12 cellular contexts compared by ENCODE assay signal in the genomic region with DNA sequence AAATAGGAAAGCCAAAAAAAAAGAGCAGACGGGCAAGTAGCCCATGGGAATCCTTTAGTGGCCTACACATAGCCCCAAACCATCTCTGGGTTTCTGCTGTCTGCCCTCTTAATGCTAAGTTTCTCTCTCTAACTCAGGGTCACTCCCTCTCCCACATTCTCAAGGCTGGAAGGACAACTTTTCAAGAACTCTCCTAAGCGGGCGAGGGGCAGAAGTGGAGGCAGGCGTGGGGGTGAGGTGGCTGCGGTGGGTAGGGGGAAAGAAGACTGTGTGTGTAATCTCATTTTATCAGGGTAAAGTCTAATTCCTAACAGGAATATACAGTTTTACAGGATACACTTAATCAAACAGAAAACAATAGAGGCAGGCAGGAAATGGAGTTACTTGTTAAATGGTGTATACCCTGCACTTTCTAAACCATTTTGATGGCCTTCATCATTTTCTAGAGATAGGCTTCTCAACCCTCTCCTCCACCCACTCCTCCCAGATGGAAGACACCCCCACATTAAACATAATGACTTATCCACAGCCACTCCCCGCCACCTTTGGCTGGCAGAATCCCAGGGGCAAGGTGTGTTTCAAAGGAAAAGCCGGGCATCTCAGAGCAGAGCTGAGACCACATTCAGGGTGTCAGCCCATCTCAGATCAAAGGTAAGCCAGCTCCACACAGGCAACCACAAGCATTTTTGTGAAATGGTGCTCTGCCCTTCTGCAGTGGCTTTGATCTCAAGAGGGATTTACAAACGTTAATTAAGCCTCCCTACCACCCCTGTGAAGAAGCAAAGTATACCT. TPM values are rescaled to one million over a fixed set of nuclear protein-coding genes. Genes with fewer than 3 reads are reported as not detected.
DNase-seq lines count a peak whose midpoint lies in the region; ATAC-seq, FAIRE-seq and TF ChIP-seq lines count a peak whose summit lies in the region.
"Had no signal": no experiment of that assay in that cellular context is flagged by ENCODE, and none has a peak within 500 bp of the region (broad histone marks: within the 10 kb centered on the region; RNA-seq: fewer than 3 reads in every experiment).

No MANE protein-coding gene starts in this region.

- no peak overlapping the region for H4K91ac ChIP-seq in mesenchymal stem cell (ENCODE audit: low read length)

- no peak overlapping the region for H2BK5ac ChIP-seq in mesenchymal stem cell (ENCODE audit: low read depth, low read length, poor library complexity, severe bottlenecking)

- WGBS in GM12878 (ENCODE audit: insufficient coverage, insufficient replicate concordance, low lambda C conversion rate, missing lambda C conversion rate), result 76% methylated on average over 8 of the region's 8 CpGs
- WGBS in mesenchymal stem cell, result 80% methylated on average over 4 of the region's 8 CpGs
- WGBS in suprapubic skin, result 77% methylated on average over 8 of the region's 8 CpGs
- WGBS in tibial nerve, 2 donors, result 79 to 85% methylated on average over 8 of the region's 8 CpGs

- no peak for TF ChIP-seq POLR2A in GM12878 (IDR thresholded peaks at IDR 0.05; ENCODE audit: low read depth, low read length)
- no peak for TF ChIP-seq POLR2A in suprapubic skin (IDR thresholded peaks at IDR 0.05)
- TF ChIP-seq POLR2A in tibial nerve (IDR thresholded peaks at IDR 0.05), result no peak

- H3K9me3 Mint-ChIP-seq in activated CD4-positive, alpha-beta memory T cell treated with anti-CD3 and anti-CD28 coated beads, Interleukin-2, amount 10 ng/mL, durations not matched to agents 7 days and 5 days, result no peaks in the 10 kb centered on the region
- H3K9me3 Mint-ChIP-seq in activated CD4-positive, alpha-beta memory T cell treated with anti-CD3 and anti-CD28 coated beads for 36 hours, result no peaks in the 10 kb centered on the region

- TF ChIP-seq EP300 in GM12878 (IDR thresholded peaks at IDR 0.05; ENCODE audit: borderline replicate concordance in 1 of 2, control insufficient read depth in 1 of 2, low read depth in 2 of 2, low read length in 2 of 2) (no peak), suprapubic skin (IDR thresholded peaks at IDR 0.05) (no peak), tibial nerve (IDR thresholded peaks at IDR 0.05) (no peak)

- no peak overlapping the region for H3K4ac ChIP-seq in mesenchymal stem cell (ENCODE audit: low read depth in 1 of 2, low read length in 2 of 2)

- no peak overlapping the region for H3K14ac ChIP-seq in mesenchymal stem cell (ENCODE audit: low read length in 2 of 2)

- H3K36me3 ChIP-seq in GM12878 (ENCODE audit: control insufficient read depth in 2 of 2, insufficient read depth in 2 of 2, low read length in 1 of 2) (peaks cover 0 to 9% of the 10 kb centered on the region in 2 experiments), mesenchymal stem cell (ENCODE audit: control insufficient read depth in 1 of 2, insufficient read depth in 2 of 2, low read depth in 1 of 2, low read length in 2 of 2) (peaks cover 37 to 83% of the 10 kb centered on the region in 2 experiments), suprapubic skin (peaks cover 6% of the 10 kb centered on the region), tibial nerve (peaks cover 0 to 22% (median 0%) of the 10 kb centered on the region in 3 donors)

- no peaks in the 10 kb centered on the region for H3K79me1 ChIP-seq in mesenchymal stem cell (replicated peaks; ENCODE audit: low read length, poor library complexity, severe bottlenecking)

- no peak overlapping the region for H3K23ac ChIP-seq in mesenchymal stem cell (ENCODE audit: low read length in 2 of 2)

- intact Hi-C loops in activated CD4-positive, alpha-beta memory T cell treated with anti-CD3 and anti-CD28 coated beads for 36 hours (cut with micrococcal nuclease), result loop anchor here (10.0 kb wide), 2 partner anchors 541 to 871 kb away; a partner anchor contains a TSS
- intact Hi-C loops in GM12878 (cut with micrococcal nuclease; ENCODE audit: unreplicated experiment), result loop anchor here (5.0 kb wide), 1 partner anchor 233 kb away; no protein-coding TSS in a partner anchor

- BruUV-seq in GM12878 (replicated peaks; lab: Mats Ljungman, UMichigan), result no TSS peak

- no peak overlapping the region for H2AFZ ChIP-seq in GM12878 (ENCODE audit: control insufficient read depth, low read depth, low read length)
- no peak overlapping the region for H2AFZ ChIP-seq in mesenchymal stem cell (ENCODE audit: low read depth, low read length)

- peaks cover 92% of the 10 kb centered on the region for H3K36me3 Mint-ChIP-seq in activated CD4-positive, alpha-beta memory T cell treated with anti-CD3 and anti-CD28 coated beads, Interleukin-2, amount 10 ng/mL, durations not matched to agents 7 days and 5 days (ENCODE audit: low read depth)
- peaks cover 36% of the 10 kb centered on the region for H3K36me3 Mint-ChIP-seq in activated CD4-positive, alpha-beta memory T cell treated with anti-CD3 and anti-CD28 coated beads for 36 hours

- POLR2A ChIA-PET in activated CD4-positive, alpha-beta memory T cell treated with anti-CD3 and anti-CD28 coated beads, Interleukin-2, amount 10 ng/mL, durations not matched to agents 7 days and 5 days (lab: Charles Lee), result interaction anchor here (1.0 to 2.1 kb wide), 6 partner anchors 14 to 129 kb away, joined by 3 to 7 read pairs (median 4); no protein-coding TSS in a partner anchor
- POLR2A ChIA-PET in activated CD4-positive, alpha-beta memory T cell treated with anti-CD3 and anti-CD28 coated beads for 36 hours (lab: Charles Lee), result interaction anchor here (0.9 to 1.0 kb wide), 2 partner anchors 11 to 103 kb away, joined by 3 to 8 read pairs; no protein-coding TSS in a partner anchor
- POLR2A ChIA-PET in GM12878 (lab: Charles Lee), result interaction anchor here (1.0 to 7.5 kb wide), 6 partner anchors 13 to 218 kb away, joined by 3 to 71 read pairs (median 4); no protein-coding TSS in a partner anchor

- H3K27me3 ChIP-seq in GM12878 (replicated peaks in 1 of 2; ENCODE audit: control insufficient read depth in 2 of 2, insufficient read depth in 2 of 2, low read length in 1 of 2) (no peaks in the 10 kb centered on the region), mesenchymal stem cell (ENCODE audit: control insufficient read depth in 1 of 2, insufficient read depth in 1 of 2, low read length in 2 of 2) (no peaks in the 10 kb centered on the region), suprapubic skin (no peaks in the 10 kb centered on the region), tibial nerve (no peaks in the 10 kb centered on the region)

- CTCF ChIA-PET in activated CD4-positive, alpha-beta memory T cell treated with anti-CD3 and anti-CD28 coated beads, Interleukin-2, amount 10 ng/mL, durations not matched to agents 7 days and 5 days (lab: Charles Lee), result no interaction called here
- CTCF ChIA-PET in activated CD4-positive, alpha-beta memory T cell treated with anti-CD3 and anti-CD28 coated beads for 36 hours (lab: Charles Lee), result interaction anchor here (1.1 to 1.2 kb wide), 2 partner anchors 167 to 266 kb away, joined by 3 read pairs; no protein-coding TSS in a partner anchor
- CTCF ChIA-PET in GM12878 (lab: Yijun Ruan, JAX), result interaction anchor here (0.9 to 1.5 kb wide), 5 partner anchors 12 to 223 kb away, joined by 3 to 7 read pairs (median 3); no protein-coding TSS in a partner anchor

- H4K8ac ChIP-seq in mesenchymal stem cell (ENCODE audit: low read length), result no peak overlapping the region

- peak overlapping the region; percentile 55 for H3K4me3 ChIP-seq in GM12878
- H3K4me3 ChIP-seq in mesenchymal stem cell (ENCODE audit: insufficient read depth in 1 of 2, low read depth in 1 of 2, low read length in 2 of 2), result peak overlapping the region in 1 of 2 experiments; percentile 41
- no peak overlapping the region for H3K4me3 ChIP-seq in suprapubic skin
- H3K4me3 ChIP-seq in tibial nerve, result no peak overlapping the region

- no peak overlapping the region for H2BK15ac ChIP-seq in mesenchymal stem cell (ENCODE audit: low read depth, poor library complexity, severe bottlenecking)

- ATAC-seq in GM12878, result no peak

- no peak overlapping the region for H2BK120ac ChIP-seq in mesenchymal stem cell (ENCODE audit: low read depth, low read length)

- peak overlapping the region; percentile 2 for H3K4me3 Mint-ChIP-seq in activated CD4-positive, alpha-beta memory T cell treated with anti-CD3 and anti-CD28 coated beads, Interleukin-2, amount 10 ng/mL, durations not matched to agents 7 days and 5 days
- H3K4me3 Mint-ChIP-seq in activated CD4-positive, alpha-beta memory T cell treated with anti-CD3 and anti-CD28 coated beads for 36 hours, result no peak overlapping the region

- peak overlapping the region in 1 of 2 experiments; percentile 28 for H2BK12ac ChIP-seq in mesenchymal stem cell (ENCODE audit: low read length in 2 of 2)

- no peaks in the 10 kb centered on the region for H3K27me3 Mint-ChIP-seq in activated CD4-positive, alpha-beta memory T cell treated with anti-CD3 and anti-CD28 coated beads, Interleukin-2, amount 10 ng/mL, durations not matched to agents 7 days and 5 days
- H3K27me3 Mint-ChIP-seq in activated CD4-positive, alpha-beta memory T cell treated with anti-CD3 and anti-CD28 coated beads for 36 hours, result no peaks in the 10 kb centered on the region

- no peak overlapping the region for H3K18ac ChIP-seq in mesenchymal stem cell (ENCODE audit: low read depth in 1 of 2, low read length in 2 of 2)

- H3K4me2 ChIP-seq in GM12878 (ENCODE audit: control insufficient read depth, insufficient read depth) (peak overlapping the region; percentile 64), mesenchymal stem cell (ENCODE audit: low read length, poor library complexity, severe bottlenecking) (no peak overlapping the region)

- peaks cover 4% of the 10 kb centered on the region; the same call in 1 of the 2 replicates for H4K20me1 ChIP-seq in GM12878 (ENCODE audit: control insufficient read depth, insufficient read depth)

- peak overlapping the region; percentile 75 for H2AK5ac ChIP-seq in mesenchymal stem cell (ENCODE audit: low read length, severe bottlenecking)

- peak overlapping the region; percentile 37 for H3K27ac Mint-ChIP-seq in activated CD4-positive, alpha-beta memory T cell treated with anti-CD3 and anti-CD28 coated beads, Interleukin-2, amount 10 ng/mL, durations not matched to agents 7 days and 5 days
- H3K27ac Mint-ChIP-seq in activated CD4-positive, alpha-beta memory T cell treated with anti-CD3 and anti-CD28 coated beads for 36 hours, result no peak overlapping the region

- H3K4me1 Mint-ChIP-seq in activated CD4-positive, alpha-beta memory T cell treated with anti-CD3 and anti-CD28 coated beads, Interleukin-2, amount 10 ng/mL, durations not matched to agents 7 days and 5 days, result peaks cover 93% of the 10 kb centered on the region
- H3K4me1 Mint-ChIP-seq in activated CD4-positive, alpha-beta memory T cell treated with anti-CD3 and anti-CD28 coated beads for 36 hours (ENCODE audit: low read depth), result peaks cover 87% of the 10 kb centered on the region

- RAD21 ChIA-PET in GM12878 (lab: Charles Lee; ENCODE audit: unreplicated experiment), result interaction anchor here (0.5 to 2.4 kb wide), 8 partner anchors 22 to 1127 kb away, joined by 3 to 22 read pairs (median 4); no protein-coding TSS in a partner anchor

- no peak overlapping the region for H3K9ac ChIP-seq in GM12878 (ENCODE audit: control insufficient read depth, insufficient read depth, low read length)
- peak overlapping the region; percentile 95 for H3K9ac ChIP-seq in mesenchymal stem cell (ENCODE audit: low read length)

- no peak for TF ChIP-seq CTCF in GM12878 (IDR thresholded peaks at IDR 0.05 in 2 of 3, conservative IDR thresholded peaks at IDR 0.05 in 1 of 3; ENCODE audit: control insufficient read depth in 2 of 3, extremely low read depth in 1 of 3, insufficient read depth in 1 of 3, low read depth in 3 of 3, low read length in 3 of 3)
- TF ChIP-seq CTCF in suprapubic skin (IDR thresholded peaks at IDR 0.05), result no peak
- TF ChIP-seq CTCF in tibial nerve (IDR thresholded peaks at IDR 0.05), result no peak

- H3K9me3 ChIP-seq in GM12878 (replicated peaks; ENCODE audit: control insufficient read depth, insufficient read depth, low read length) (no peaks in the 10 kb centered on the region), mesenchymal stem cell (ENCODE audit: control insufficient read depth, low read length) (no peaks in the 10 kb centered on the region), suprapubic skin (no peaks in the 10 kb centered on the region), tibial nerve (no peaks in the 10 kb centered on the region)

- in situ Hi-C loops in GM12878 (cut with MboI), result loop anchor here (10.0 to 25.0 kb wide), 2 partner anchors 231 to 1343 kb away; a partner anchor contains a TSS

- no peak for TF ChIP-seq RAD21 in GM12878 (IDR thresholded peaks at IDR 0.05; ENCODE audit: insufficient read depth, low read depth, low read length)

- DNase-seq in activated CD4-positive, alpha-beta memory T cell treated with anti-CD3 and anti-CD28 coated beads, Interleukin-2, amount 10 ng/mL, durations not matched to agents 7 days and 5 days, result no peak
- DNase-seq in activated CD4-positive, alpha-beta memory T cell treated with anti-CD3 and anti-CD28 coated beads for 36 hours, result no peak
- no peak for DNase-seq in GM12878 (ENCODE audit: low read depth, low spot score)
- no peak for DNase-seq in mesenchymal stem cell
- DNase-seq in suprapubic skin (ENCODE audit: low spot score in 2 of 2), result no peak
- no peak for DNase-seq in SIG-M5 (lab: John Stamatoyannopoulos, UW)
- no peak for DNase-seq in tibial nerve (ENCODE audit: low spot score in 2 of 2)
- no peak for DNase-seq in NCI-H526 (lab: John Stamatoyannopoulos, UW)
- DNase-seq: activated CD4-positive, alpha-beta T cell treated with anti-CD3 and anti-CD28 coated beads for 4 hours; GOT3; NCI-H748 treated with DMSO at 0.1 percent for 48 hours had no signal

- SMC1A ChIA-PET in GM12878 (lab: Charles Lee; ENCODE audit: uncharacterized antibody, unreplicated experiment), result interaction anchor here (0.6 to 5.8 kb wide), 17 partner anchors 13 to 232 kb away, joined by 3 to 55 read pairs (median 4); no protein-coding TSS in a partner anchor

- H3K79me2 ChIP-seq in GM12878 (ENCODE audit: control insufficient read depth, insufficient read depth, low read length), result peaks cover 100% of the 10 kb centered on the region

- H3K27ac ChIP-seq in GM12878 (ENCODE audit: control insufficient read depth, insufficient read depth) (no peak overlapping the region), mesenchymal stem cell (ENCODE audit: low read length, poor library complexity, severe bottlenecking) (peak overlapping the region; percentile 91), suprapubic skin (peak overlapping the region; percentile 56), tibial nerve (peak overlapping the region in 1 of 4 donors; percentile 29)

- no peak for FAIRE-seq in GM12878 (lab: Jason Lieb, UNC)
- FAIRE-seq: endometrium had no signal

- H3K4me1 ChIP-seq in GM12878 (ENCODE audit: control insufficient read depth, insufficient read depth, low read length) (peaks cover 36% of the 10 kb centered on the region), mesenchymal stem cell (ENCODE audit: control insufficient read depth, insufficient read depth, low read depth, low read length) (peaks cover 51% of the 10 kb centered on the region), suprapubic skin (peaks cover 92% of the 10 kb centered on the region), tibial nerve (peaks cover 4 to 98% (median 67%) of the 10 kb centered on the region in 4 donors)

RNA-seq across cellular contexts. Expression of a gene that starts 6.8 kb away (rescaled TPM):
- 10 to 100 TPM; 30.0 to 31.0 TPM for total RNA-seq in activated CD4-positive, alpha-beta memory T cell treated with anti-CD3 and anti-CD28 coated beads, Interleukin-2, amount 10 ng/mL, durations not matched to agents 7 days and 5 days
- 10 to 100 TPM; 13.6 to 14.4 TPM for total RNA-seq in activated CD4-positive, alpha-beta memory T cell treated with anti-CD3 and anti-CD28 coated beads for 36 hours
- 36.4 and 43.3 TPM in 2 replicates for total RNA-seq in GM12878 (2013; cell fraction: nucleolus; rRNA removed)
- total RNA-seq in GM12878 (2014; rRNA removed), result 11.7 and 14.8 TPM in 2 replicates
- 8.4 and 10.3 TPM in 2 replicates for total RNA-seq in GM12878 (2014; rRNA removed; fragmentation: Illumina TruSeq; extraction: Trizol)
- total RNA-seq in GM12878 (2021), result 13.1 and 14.1 TPM in 2 replicates
- 2.7 TPM for polyA plus RNA-seq in GM12878 (2011; ENCODE audit: low read depth)
- 19.0 and 22.5 TPM in 2 replicates for polyA plus RNA-seq in GM12878 (2011; rRNA removed)
- 24.3 and 24.7 TPM in 2 replicates for polyA plus RNA-seq in GM12878 (2011; cell fraction: cytosol; rRNA removed)
- 34.6 and 47.7 TPM in 2 replicates for polyA plus RNA-seq in GM12878 (2011; cell fraction: nucleus; rRNA removed)
- polyA plus RNA-seq in GM12878 (2012), result 7.3 and 8.5 TPM in 2 replicates
- polyA plus RNA-seq in GM12878 (2014; fragmentation: Illumina TruSeq; extraction: Trizol), result 4.3 and 6.4 TPM in 2 replicates
- 1 to 10 TPM; 1.3 to 1.8 TPM for polyA plus RNA-seq in GM12878 (2014; fragmentation: Nextera tagmentation; extraction: Ambion mirVana)
- polyA plus RNA-seq in GM12878 (2014; rRNA removed), result 8.6 and 9.7 TPM in 2 replicates
- polyA plus RNA-seq in GM12878 (2016; fragmentation: Nextera tagmentation; extraction: Ambion mirVana), result 1 to 10 TPM; 2.0 to 3.8 TPM
- polyA minus RNA-seq in GM12878 (2011; rRNA and poly(A)+ RNA removed), result 28.1 and 47.6 TPM in 2 replicates
- polyA minus RNA-seq in GM12878 (2011; cell fraction: cytosol; rRNA and poly(A)+ RNA removed), result 16.8 and 23.7 TPM in 2 replicates
- 23.5 and 38.0 TPM in 2 replicates for polyA minus RNA-seq in GM12878 (2011; cell fraction: nucleus; rRNA and poly(A)+ RNA removed)
- polyA plus RNA-seq in mesenchymal stem cell (2013, experiment 1 of 2), result 9.6 TPM
- 9.9 TPM for polyA plus RNA-seq in mesenchymal stem cell (2013, experiment 2 of 2)
- total RNA-seq in suprapubic skin, result 10 to 100 TPM; 19.7 to 41.6 (median 27.8) TPM
- total RNA-seq in tibial nerve, result 10 to 100 TPM; 34.3 to 56.8 (median 35.6) TPM
